Comparison of ENCODE assay signal across 1 cellular context in the genomic region with DNA sequence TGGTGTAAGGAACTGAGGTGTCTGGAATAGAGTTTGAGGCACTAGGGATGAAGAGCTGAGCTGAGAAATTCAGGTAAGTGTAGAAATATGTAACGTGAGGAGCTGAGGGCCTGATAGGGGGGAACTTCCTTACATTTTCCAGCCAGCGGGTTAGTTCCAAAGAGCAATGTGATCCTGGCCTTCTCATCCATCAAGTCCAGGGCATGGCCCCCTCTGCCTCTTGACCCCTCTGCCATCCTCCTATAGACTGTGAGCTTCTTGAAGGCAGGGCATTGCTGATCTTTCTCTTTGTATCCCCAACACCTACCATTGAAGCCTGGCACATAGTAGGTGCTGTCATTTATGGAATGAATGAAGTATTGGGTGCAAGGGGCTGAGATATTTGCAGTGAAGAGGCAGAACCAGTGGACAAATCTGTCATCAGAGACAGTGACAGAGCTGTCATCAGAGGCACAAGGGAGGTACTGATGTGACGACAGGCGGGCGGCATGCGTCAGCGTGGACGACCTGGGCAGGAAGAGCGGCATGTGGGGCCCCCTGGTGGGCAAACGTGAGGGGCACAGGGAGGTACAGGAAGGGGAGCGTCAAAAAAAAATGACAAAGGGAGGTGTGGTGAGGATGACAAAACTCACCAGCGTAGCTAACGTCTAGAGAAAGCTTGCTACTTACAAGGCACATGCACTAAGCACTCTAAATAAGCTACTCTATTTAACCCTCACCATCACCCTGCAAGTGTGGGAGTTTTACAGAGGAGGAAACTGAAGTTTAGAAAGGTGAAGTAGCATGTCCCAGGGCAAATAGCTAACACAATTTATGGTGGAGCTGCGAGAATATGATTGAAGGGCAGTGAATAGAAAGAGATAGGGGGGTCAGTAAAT.
TF ChIP-seq lines count a peak whose summit lies in the region.

No MANE protein-coding gene starts in this region.

TF ChIP-seq in HepG2, 621 proteins besides CTCF, POLR2A, EP300 and RAD21 (continued from another document and continues in another):
- TF ChIP-seq, protein P1, sequence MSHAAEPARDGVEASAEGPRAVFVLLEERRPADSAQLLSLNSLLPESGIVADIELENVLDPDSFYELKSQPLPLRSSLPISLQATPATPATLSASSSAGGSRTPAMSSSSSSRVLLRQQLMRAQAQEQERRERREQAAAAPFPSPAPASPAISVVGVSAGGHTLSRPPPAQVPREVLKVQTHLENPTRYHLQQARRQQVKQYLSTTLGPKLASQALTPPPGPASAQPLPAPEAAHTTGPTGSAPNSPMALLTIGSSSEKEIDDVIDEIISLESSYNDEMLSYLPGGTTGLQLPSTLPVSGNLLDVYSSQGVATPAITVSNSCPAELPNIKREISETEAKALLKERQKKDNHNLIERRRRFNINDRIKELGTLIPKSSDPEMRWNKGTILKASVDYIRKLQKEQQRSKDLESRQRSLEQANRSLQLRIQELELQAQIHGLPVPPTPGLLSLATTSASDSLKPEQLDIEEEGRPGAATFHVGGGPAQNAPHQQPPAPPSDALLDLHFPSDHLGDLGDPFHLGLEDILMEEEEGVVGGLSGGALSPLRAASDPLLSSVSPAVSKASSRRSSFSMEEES (CRISPR knock-in tag; IDR thresholded peaks at IDR 0.05), result 0 out of 2 replicates have a peak, but pooled peaks have one; percentile 28
- TF ChIP-seq, protein P2, sequence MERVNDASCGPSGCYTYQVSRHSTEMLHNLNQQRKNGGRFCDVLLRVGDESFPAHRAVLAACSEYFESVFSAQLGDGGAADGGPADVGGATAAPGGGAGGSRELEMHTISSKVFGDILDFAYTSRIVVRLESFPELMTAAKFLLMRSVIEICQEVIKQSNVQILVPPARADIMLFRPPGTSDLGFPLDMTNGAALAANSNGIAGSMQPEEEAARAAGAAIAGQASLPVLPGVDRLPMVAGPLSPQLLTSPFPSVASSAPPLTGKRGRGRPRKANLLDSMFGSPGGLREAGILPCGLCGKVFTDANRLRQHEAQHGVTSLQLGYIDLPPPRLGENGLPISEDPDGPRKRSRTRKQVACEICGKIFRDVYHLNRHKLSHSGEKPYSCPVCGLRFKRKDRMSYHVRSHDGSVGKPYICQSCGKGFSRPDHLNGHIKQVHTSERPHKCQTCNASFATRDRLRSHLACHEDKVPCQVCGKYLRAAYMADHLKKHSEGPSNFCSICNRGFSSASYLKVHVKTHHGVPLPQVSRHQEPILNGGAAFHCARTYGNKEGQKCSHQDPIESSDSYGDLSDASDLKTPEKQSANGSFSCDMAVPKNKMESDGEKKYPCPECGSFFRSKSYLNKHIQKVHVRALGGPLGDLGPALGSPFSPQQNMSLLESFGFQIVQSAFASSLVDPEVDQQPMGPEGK (CRISPR knock-in tag; IDR thresholded peaks at IDR 0.05), result peak; percentile 47; the same call in 1 of the 2 replicates
- no peak for TF ChIP-seq ATF7-NPFF (CRISPR knock-in tag; IDR thresholded peaks at IDR 0.05; ENCODE audit: low read depth)
- TF ChIP-seq TEAD3 (CRISPR knock-in tag; optimal IDR thresholded peaks at IDR 0.05; ENCODE audit: borderline replicate concordance), result peak; percentile 77
- TF ChIP-seq IKZF1 (IDR thresholded peaks at IDR 0.05), result no peak
- TF ChIP-seq, protein P3, sequence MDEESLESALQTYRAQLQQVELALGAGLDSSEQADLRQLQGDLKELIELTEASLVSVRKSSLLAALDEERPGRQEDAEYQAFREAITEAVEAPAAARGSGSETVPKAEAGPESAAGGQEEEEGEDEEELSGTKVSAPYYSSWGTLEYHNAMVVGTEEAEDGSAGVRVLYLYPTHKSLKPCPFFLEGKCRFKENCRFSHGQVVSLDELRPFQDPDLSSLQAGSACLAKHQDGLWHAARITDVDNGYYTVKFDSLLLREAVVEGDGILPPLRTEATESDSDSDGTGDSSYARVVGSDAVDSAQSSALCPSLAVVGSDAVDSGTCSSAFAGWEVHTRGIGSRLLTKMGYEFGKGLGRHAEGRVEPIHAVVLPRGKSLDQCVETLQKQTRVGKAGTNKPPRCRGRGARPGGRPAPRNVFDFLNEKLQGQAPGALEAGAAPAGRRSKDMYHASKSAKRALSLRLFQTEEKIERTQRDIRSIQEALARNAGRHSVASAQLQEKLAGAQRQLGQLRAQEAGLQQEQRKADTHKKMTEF (CRISPR knock-in tag; IDR thresholded peaks at IDR 0.05), result peak; percentile 49; the same call in 1 of the 2 replicates
- TF ChIP-seq, protein P4, sequence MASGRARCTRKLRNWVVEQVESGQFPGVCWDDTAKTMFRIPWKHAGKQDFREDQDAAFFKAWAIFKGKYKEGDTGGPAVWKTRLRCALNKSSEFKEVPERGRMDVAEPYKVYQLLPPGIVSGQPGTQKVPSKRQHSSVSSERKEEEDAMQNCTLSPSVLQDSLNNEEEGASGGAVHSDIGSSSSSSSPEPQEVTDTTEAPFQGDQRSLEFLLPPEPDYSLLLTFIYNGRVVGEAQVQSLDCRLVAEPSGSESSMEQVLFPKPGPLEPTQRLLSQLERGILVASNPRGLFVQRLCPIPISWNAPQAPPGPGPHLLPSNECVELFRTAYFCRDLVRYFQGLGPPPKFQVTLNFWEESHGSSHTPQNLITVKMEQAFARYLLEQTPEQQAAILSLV (CRISPR knock-in tag; IDR thresholded peaks at IDR 0.05; ENCODE audit: borderline replicate concordance), result peak; percentile 62; the same call in 1 of the 2 replicates
- no peak for TF ChIP-seq SNAI1 (CRISPR knock-in tag; IDR thresholded peaks at IDR 0.05; ENCODE audit: borderline replicate concordance)
- TF ChIP-seq, protein P5, sequence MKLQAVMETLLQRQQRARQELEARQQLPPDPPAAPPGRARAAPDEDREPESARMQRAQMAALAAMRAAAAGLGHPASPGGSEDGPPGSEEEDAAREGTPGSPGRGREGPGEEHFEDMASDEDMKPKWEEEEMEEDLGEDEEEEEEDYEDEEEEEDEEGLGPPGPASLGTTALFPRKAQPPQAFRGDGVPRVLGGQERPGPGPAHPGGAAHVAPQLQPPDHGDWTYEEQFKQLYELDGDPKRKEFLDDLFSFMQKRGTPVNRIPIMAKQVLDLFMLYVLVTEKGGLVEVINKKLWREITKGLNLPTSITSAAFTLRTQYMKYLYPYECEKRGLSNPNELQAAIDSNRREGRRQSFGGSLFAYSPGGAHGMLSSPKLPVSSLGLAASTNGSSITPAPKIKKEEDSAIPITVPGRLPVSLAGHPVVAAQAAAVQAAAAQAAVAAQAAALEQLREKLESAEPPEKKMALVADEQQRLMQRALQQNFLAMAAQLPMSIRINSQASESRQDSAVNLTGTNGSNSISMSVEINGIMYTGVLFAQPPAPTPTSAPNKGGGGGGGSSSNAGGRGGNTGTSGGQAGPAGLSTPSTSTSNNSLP (IDR thresholded peaks at IDR 0.05; ENCODE audit: low read depth, low read length), result no peak
- TF ChIP-seq ERF (CRISPR knock-in tag; IDR thresholded peaks at IDR 0.05), result peak; percentile 70; the same call in 1 of the 2 replicates
- no peak for TF ChIP-seq SP140L (CRISPR knock-in tag; IDR thresholded peaks at IDR 0.05; ENCODE audit: borderline replicate concordance)
- TF ChIP-seq JUN (CRISPR knock-in tag; IDR thresholded peaks at IDR 0.05), result no peak; the same call in 1 of the 2 replicates
- TF ChIP-seq, protein P6, sequence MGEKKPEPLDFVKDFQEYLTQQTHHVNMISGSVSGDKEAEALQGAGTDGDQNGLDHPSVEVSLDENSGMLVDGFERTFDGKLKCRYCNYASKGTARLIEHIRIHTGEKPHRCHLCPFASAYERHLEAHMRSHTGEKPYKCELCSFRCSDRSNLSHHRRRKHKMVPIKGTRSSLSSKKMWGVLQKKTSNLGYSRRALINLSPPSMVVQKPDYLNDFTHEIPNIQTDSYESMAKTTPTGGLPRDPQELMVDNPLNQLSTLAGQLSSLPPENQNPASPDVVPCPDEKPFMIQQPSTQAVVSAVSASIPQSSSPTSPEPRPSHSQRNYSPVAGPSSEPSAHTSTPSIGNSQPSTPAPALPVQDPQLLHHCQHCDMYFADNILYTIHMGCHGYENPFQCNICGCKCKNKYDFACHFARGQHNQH (CRISPR knock-in tag; IDR thresholded peaks at IDR 0.05), result 0 out of 2 replicates have a peak, but pooled peaks have one; percentile 46
- TF ChIP-seq TGIF2 (CRISPR knock-in tag; IDR thresholded peaks at IDR 0.05), result 0 out of 2 replicates have a peak, but pooled peaks have one; percentile 36
- TF ChIP-seq, protein P7, sequence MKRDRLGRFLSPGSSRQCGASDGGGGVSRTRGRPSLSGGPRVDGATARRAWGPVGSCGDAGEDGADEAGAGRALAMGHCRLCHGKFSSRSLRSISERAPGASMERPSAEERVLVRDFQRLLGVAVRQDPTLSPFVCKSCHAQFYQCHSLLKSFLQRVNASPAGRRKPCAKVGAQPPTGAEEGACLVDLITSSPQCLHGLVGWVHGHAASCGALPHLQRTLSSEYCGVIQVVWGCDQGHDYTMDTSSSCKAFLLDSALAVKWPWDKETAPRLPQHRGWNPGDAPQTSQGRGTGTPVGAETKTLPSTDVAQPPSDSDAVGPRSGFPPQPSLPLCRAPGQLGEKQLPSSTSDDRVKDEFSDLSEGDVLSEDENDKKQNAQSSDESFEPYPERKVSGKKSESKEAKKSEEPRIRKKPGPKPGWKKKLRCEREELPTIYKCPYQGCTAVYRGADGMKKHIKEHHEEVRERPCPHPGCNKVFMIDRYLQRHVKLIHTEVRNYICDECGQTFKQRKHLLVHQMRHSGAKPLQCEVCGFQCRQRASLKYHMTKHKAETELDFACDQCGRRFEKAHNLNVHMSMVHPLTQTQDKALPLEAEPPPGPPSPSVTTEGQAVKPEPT (CRISPR knock-in tag; IDR thresholded peaks at IDR 0.05; ENCODE audit: low read depth), result no peak
- TF ChIP-seq NFATC3 (CRISPR knock-in tag; IDR thresholded peaks at IDR 0.05), result no peak
- TF ChIP-seq ZNF780A (CRISPR knock-in tag; IDR thresholded peaks at IDR 0.05), result no peak
- no peak for TF ChIP-seq NR2F6 (IDR thresholded peaks at IDR 0.05)
- peak; percentile 27 for TF ChIP-seq NR2F6 (CRISPR knock-in tag; IDR thresholded peaks at IDR 0.05)
- TF ChIP-seq, protein P8, sequence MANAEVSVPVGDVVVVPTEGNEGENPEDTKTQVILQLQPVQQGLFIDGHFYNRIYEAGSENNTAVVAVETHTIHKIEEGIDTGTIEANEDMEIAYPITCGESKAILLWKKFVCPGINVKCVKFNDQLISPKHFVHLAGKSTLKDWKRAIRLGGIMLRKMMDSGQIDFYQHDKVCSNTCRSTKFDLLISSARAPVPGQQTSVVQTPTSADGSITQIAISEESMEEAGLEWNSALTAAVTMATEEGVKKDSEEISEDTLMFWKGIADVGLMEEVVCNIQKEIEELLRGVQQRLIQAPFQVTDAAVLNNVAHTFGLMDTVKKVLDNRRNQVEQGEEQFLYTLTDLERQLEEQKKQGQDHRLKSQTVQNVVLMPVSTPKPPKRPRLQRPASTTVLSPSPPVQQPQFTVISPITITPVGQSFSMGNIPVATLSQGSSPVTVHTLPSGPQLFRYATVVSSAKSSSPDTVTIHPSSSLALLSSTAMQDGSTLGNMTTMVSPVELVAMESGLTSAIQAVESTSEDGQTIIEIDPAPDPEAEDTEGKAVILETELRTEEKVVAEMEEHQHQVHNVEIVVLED (CRISPR knock-in tag; IDR thresholded peaks at IDR 0.05; ENCODE audit: borderline replicate concordance), result peak; percentile 26; the same call in 1 of the 2 replicates
- TF ChIP-seq, protein P9, sequence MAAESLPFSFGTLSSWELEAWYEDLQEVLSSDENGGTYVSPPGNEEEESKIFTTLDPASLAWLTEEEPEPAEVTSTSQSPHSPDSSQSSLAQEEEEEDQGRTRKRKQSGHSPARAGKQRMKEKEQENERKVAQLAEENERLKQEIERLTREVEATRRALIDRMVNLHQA (CRISPR knock-in tag; IDR thresholded peaks at IDR 0.05), result no peak
- TF ChIP-seq, protein P10, sequence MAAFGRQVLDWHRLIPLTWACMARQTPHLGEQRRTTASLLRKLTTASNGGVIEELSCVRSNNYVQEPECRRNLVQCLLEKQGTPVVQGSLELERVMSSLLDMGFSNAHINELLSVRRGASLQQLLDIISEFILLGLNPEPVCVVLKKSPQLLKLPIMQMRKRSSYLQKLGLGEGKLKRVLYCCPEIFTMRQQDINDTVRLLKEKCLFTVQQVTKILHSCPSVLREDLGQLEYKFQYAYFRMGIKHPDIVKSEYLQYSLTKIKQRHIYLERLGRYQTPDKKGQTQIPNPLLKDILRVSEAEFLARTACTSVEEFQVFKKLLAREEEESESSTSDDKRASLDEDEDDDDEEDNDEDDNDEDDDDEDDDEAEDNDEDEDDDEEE (CRISPR knock-in tag; IDR thresholded peaks at IDR 0.05), result no peak
- no peak for TF ChIP-seq ZNF33A (CRISPR knock-in tag; IDR thresholded peaks at IDR 0.05; ENCODE audit: borderline replicate concordance)
- TF ChIP-seq RXRA (CRISPR knock-in tag; IDR thresholded peaks at IDR 0.05), result peak; percentile 39; the same call in 1 of the 2 replicates
- TF ChIP-seq SETDB1 (CRISPR knock-in tag; IDR thresholded peaks at IDR 0.05; ENCODE audit: borderline replicate concordance), result no peak
- TF ChIP-seq ZNF792 (CRISPR knock-in tag; IDR thresholded peaks at IDR 0.05), result no peak
- TF ChIP-seq MAFG (CRISPR knock-in tag; IDR thresholded peaks at IDR 0.05), result no peak
- no peak for TF ChIP-seq ZBTB1 (CRISPR knock-in tag; IDR thresholded peaks at IDR 0.05; ENCODE audit: borderline replicate concordance)
- TF ChIP-seq MAFF (IDR thresholded peaks at IDR 0.05; ENCODE audit: low read depth, low read length), result 0 out of 2 replicates have a peak, but pooled peaks have one; percentile 1
- TF ChIP-seq ZNF296 (CRISPR knock-in tag; conservative IDR thresholded peaks at IDR 0.05), result no peak
- peak; percentile 46; the same call in 1 of the 2 replicates for TF ChIP-seq ARNT2 (CRISPR knock-in tag; IDR thresholded peaks at IDR 0.05; ENCODE audit: low read depth)
- TF ChIP-seq TCF12 (IDR thresholded peaks at IDR 0.05), result no peak
- no peak for TF ChIP-seq TCF12 (CRISPR knock-in tag; IDR thresholded peaks at IDR 0.05)
- TF ChIP-seq ZNF776 (CRISPR knock-in tag; IDR thresholded peaks at IDR 0.05), result no peak
- TF ChIP-seq KAT8 (CRISPR knock-in tag; IDR thresholded peaks at IDR 0.05), result no peak
- no peak for TF ChIP-seq ZNF337 (CRISPR knock-in tag; IDR thresholded peaks at IDR 0.05; ENCODE audit: borderline replicate concordance, low read depth)
- no peak for TF ChIP-seq GTF3A (CRISPR knock-in tag; conservative IDR thresholded peaks at IDR 0.05)
- TF ChIP-seq, protein P11, sequence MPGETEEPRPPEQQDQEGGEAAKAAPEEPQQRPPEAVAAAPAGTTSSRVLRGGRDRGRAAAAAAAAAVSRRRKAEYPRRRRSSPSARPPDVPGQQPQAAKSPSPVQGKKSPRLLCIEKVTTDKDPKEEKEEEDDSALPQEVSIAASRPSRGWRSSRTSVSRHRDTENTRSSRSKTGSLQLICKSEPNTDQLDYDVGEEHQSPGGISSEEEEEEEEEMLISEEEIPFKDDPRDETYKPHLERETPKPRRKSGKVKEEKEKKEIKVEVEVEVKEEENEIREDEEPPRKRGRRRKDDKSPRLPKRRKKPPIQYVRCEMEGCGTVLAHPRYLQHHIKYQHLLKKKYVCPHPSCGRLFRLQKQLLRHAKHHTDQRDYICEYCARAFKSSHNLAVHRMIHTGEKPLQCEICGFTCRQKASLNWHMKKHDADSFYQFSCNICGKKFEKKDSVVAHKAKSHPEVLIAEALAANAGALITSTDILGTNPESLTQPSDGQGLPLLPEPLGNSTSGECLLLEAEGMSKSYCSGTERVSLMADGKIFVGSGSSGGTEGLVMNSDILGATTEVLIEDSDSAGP (CRISPR knock-in tag; IDR thresholded peaks at IDR 0.05; ENCODE audit: borderline replicate concordance), result no peak
- no peak for TF ChIP-seq ZNF264 (CRISPR knock-in tag; IDR thresholded peaks at IDR 0.05)
